8 cellular contexts compared by ENCODE assay signal in the genomic region with DNA sequence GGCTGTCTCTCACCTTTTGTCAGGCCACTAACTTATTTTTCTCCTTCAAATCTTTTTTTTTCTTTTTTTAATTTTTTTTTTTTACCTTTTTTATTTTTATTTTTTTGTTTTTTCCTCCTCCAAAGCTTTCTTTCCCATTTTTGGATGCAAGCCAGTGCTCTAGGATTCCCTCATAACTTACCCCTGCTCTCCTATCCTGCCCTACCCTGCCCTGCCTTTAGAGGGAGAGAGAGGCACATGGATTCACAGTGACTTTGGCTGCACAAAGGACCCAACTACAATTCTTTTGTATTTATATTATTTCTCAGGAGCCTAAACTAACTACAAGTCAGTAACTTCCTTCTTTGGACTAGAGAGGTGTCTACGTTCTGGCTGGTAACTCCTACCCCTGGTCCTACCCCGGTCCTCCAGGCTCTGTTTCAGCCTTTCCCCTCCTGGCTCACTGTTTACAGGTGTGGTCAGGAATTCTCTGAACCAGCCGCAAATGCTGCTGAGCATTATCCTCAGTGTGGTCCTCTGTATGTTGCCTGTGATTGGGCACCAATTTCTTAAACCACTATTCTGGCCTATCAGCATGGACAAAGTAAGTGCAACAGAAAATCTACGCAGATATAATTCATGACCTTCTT. TPM values are rescaled to one million over a fixed set of nuclear protein-coding genes. Genes with fewer than 3 reads are reported as not detected.
DNase-seq lines count a peak whose midpoint lies in the region; ATAC-seq and FAIRE-seq lines count a peak whose summit lies in the region.

No MANE protein-coding gene starts in this region.

- WGBS in small intestine, 3 donors = 79 to 85% (median 84%) methylated on average over 4 of the region's 4 CpGs

- no peak for ATAC-seq in GM19452 (IDR thresholded peaks at IDR 0.05; ENCODE audit: unreplicated experiment)

- H3K4me1 Mint-ChIP-seq in activated CD4-positive, alpha-beta T cell treated with anti-CD3 and anti-CD28 coated beads, Interleukin-2, amount 10 ng/mL, durations not matched to agents 7 days and 5 days = no peaks in the 10 kb centered on the region

- no peak overlapping the region for H3K27ac Mint-ChIP-seq in activated CD4-positive, alpha-beta T cell treated with anti-CD3 and anti-CD28 coated beads, Interleukin-2, amount 10 ng/mL, durations not matched to agents 7 days and 5 days

- peaks cover 4% of the 10 kb centered on the region for H3K27me3 Mint-ChIP-seq in activated CD4-positive, alpha-beta T cell treated with anti-CD3 and anti-CD28 coated beads, Interleukin-2, amount 10 ng/mL, durations not matched to agents 7 days and 5 days

- DNase-seq in stimulated activated CD4-positive, alpha-beta T cell treated with anti-CD3 and anti-CD28 coated beads, Interleukin-15, amount 100 ng/mL, for 24 hours = peak; percentile 36
- DNase-seq in stimulated activated CD4-positive, alpha-beta T cell treated with anti-CD3 and anti-CD28 coated beads, Interleukin-1b, Interleukin-23, amount 100 ng/mL, for 48 hours = no peak
- peak; percentile 51 for DNase-seq in NCI-H2029 (lab: John Stamatoyannopoulos, UW)
- DNase-seq in activated CD4-positive, alpha-beta T cell treated with anti-CD3 and anti-CD28 coated beads, Interleukin-2, amount 10 ng/mL, durations not matched to agents 7 days and 5 days = peak; percentile 35
- peak; percentile 75 for DNase-seq in glomerular visceral epithelial cell (ENCODE audit: extremely low spot score)
- DNase-seq in small intestine = peak; percentile 74
- DNase-seq in NCI-H1417 treated with DMSO at 0.1 percent for 48 hours (lab: John Stamatoyannopoulos, UW) = no peak

- no peaks in the 10 kb centered on the region for H3K36me3 ChIP-seq in small intestine (ENCODE audit: control insufficient read depth in 2 of 2, insufficient read depth in 2 of 2, low read length in 2 of 2)

- H3K4me1 ChIP-seq in small intestine (ENCODE audit: control insufficient read depth in 2 of 2, insufficient read depth in 1 of 2, low read depth in 1 of 2, low read length in 1 of 2) = no peaks in the 10 kb centered on the region

- no peaks in the 10 kb centered on the region for H3K9me3 Mint-ChIP-seq in activated CD4-positive, alpha-beta T cell treated with anti-CD3 and anti-CD28 coated beads, Interleukin-2, amount 10 ng/mL, durations not matched to agents 7 days and 5 days

- no peak overlapping the region for H3K27ac ChIP-seq in small intestine (ENCODE audit: low read depth in 1 of 2, low read length in 1 of 2)

- FAIRE-seq in small intestine (lab: Jason Lieb, UNC) = no peak

- no peaks in the 10 kb centered on the region for H3K36me3 Mint-ChIP-seq in activated CD4-positive, alpha-beta T cell treated with anti-CD3 and anti-CD28 coated beads, Interleukin-2, amount 10 ng/mL, durations not matched to agents 7 days and 5 days (ENCODE audit: low read depth)

- no peak overlapping the region for H3K4me3 ChIP-seq in small intestine (ENCODE audit: low read depth in 1 of 2, low read length in 2 of 2)

- H3K9me3 ChIP-seq in small intestine (ENCODE audit: control insufficient read depth, low read depth) = no peaks in the 10 kb centered on the region

- H3K27me3 ChIP-seq in small intestine (ENCODE audit: control insufficient read depth in 2 of 2, insufficient read depth in 2 of 2, low read length in 2 of 2) = no peaks in the 10 kb centered on the region

- POLR2A ChIA-PET in activated CD4-positive, alpha-beta T cell treated with anti-CD3 and anti-CD28 coated beads, Interleukin-2, amount 10 ng/mL, durations not matched to agents 7 days and 5 days (lab: Charles Lee) = no interaction called here

- H3K4me3 Mint-ChIP-seq in activated CD4-positive, alpha-beta T cell treated with anti-CD3 and anti-CD28 coated beads, Interleukin-2, amount 10 ng/mL, durations not matched to agents 7 days and 5 days = no peak overlapping the region

- CTCF ChIA-PET in activated CD4-positive, alpha-beta T cell treated with anti-CD3 and anti-CD28 coated beads, Interleukin-2, amount 10 ng/mL, durations not matched to agents 7 days and 5 days (lab: Charles Lee) = interaction anchor here (1.1 kb wide), 1 partner anchor 9 kb away, joined by 3 read pairs; no protein-coding TSS in a partner anchor

RNA-seq across cellular contexts. Expression of gene RUSC2, which starts 8.4 kb away (rescaled TPM):
- 1 to 10 TPM; 3.6 to 4.0 TPM for total RNA-seq in activated CD4-positive, alpha-beta T cell treated with anti-CD3 and anti-CD28 coated beads, Interleukin-2, amount 10 ng/mL, durations not matched to agents 7 days and 5 days
- 1 to 10 TPM; 2.2 to 8.9 (median 3.5) TPM for polyA plus RNA-seq in small intestine

Comparison
In these comparisons a context has a peak if more than half of its experiments do, and no peak if none do; other contexts are left out.
1. DNase-seq: peak in stimulated activated CD4-positive, alpha-beta T cell treated with anti-CD3 and anti-CD28 coated beads, Interleukin-15, amount 100 ng/mL, for 24 hours (single experiment), NCI-H2029 (single experiment), activated CD4-positive, alpha-beta T cell treated with anti-CD3 and anti-CD28 coated beads, Interleukin-2, amount 10 ng/mL, durations not matched to agents 7 days and 5 days (single experiment), glomerular visceral epithelial cell (single experiment) and small intestine (single experiment); none in stimulated activated CD4-positive, alpha-beta T cell treated with anti-CD3 and anti-CD28 coated beads, Interleukin-1b, Interleukin-23, amount 100 ng/mL, for 48 hours (single experiment) and NCI-H1417 treated with DMSO at 0.1 percent for 48 hours (single experiment).